Comparison of ENCODE assay signal across 8 cellular contexts in the genomic region with DNA sequence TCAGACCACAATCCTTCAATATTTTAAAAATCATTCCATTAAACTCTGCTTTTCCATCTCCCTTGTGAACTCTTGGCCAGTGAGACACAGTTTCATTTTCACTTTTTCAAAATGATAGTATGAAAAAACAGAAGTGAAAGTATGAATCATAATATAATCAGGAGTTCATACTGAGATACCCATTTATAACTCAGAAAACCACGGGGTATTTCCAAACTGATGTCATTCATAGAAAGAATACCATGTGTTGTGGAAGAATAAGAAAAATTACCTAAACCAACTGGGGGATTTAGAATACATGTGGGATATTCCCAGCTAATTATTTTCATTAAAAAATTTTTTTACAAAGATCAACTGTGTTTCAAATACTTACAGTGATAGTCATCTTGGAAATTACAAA.
DNase-seq lines count a peak whose midpoint lies in the region; ATAC-seq and TF ChIP-seq lines count a peak whose summit lies in the region.

No MANE protein-coding gene starts in this region.

- peak; percentile 64 for ATAC-seq in GM21381 (IDR thresholded peaks at IDR 0.05; ENCODE audit: unreplicated experiment)
- peak; percentile 45 for ATAC-seq in HG03575 (IDR thresholded peaks at IDR 0.05; ENCODE audit: extremely low read depth, insufficient number of reproducible peaks, low FRiP score, unreplicated experiment)
- peak; percentile 69 to 79 for ATAC-seq in activated naive CD4-positive, alpha-beta T cell treated with anti-CD3 and anti-CD28 coated beads, Interleukin-2, amount 50 U/mL, for 72 hours
- ATAC-seq in mucosa of descending colon = peak; percentile 59

- H3K27me3 ChIP-seq in endodermal cell (ENCODE audit: control insufficient read depth, insufficient read depth, low read length, poor library complexity, severe bottlenecking) = no peaks in the 10 kb centered on the region

- H3K27ac Mint-ChIP-seq in activated naive CD4-positive, alpha-beta T cell treated with anti-CD3 and anti-CD28 coated beads, Interleukin-2, amount 50 U/mL, for 72 hours = peak overlapping the region; percentile 93 to 97
- H3K27ac Mint-ChIP-seq in endodermal cell = no peak overlapping the region

- no peak overlapping the region for H3K27ac ChIP-seq in endodermal cell (ENCODE audit: low read depth, low read length)

- H3K9me3 Mint-ChIP-seq in activated naive CD4-positive, alpha-beta T cell treated with anti-CD3 and anti-CD28 coated beads, Interleukin-2, amount 50 U/mL, for 72 hours = peaks cover 0 to 8% of the 10 kb centered on the region in 2 donors
- H3K9me3 Mint-ChIP-seq in endodermal cell = no peaks in the 10 kb centered on the region

- peaks cover 0 to 26% of the 10 kb centered on the region in 2 donors for H3K36me3 Mint-ChIP-seq in activated naive CD4-positive, alpha-beta T cell treated with anti-CD3 and anti-CD28 coated beads, Interleukin-2, amount 50 U/mL, for 72 hours
- no peaks in the 10 kb centered on the region for H3K36me3 Mint-ChIP-seq in endodermal cell (ENCODE audit: low read depth)

- H3K27me3 Mint-ChIP-seq in endodermal cell (ENCODE audit: insufficient read depth) = peaks cover 2% of the 10 kb centered on the region

- TF ChIP-seq CTCF in mucosa of descending colon (IDR thresholded peaks at IDR 0.05) (no peak), endodermal cell (conservative IDR thresholded peaks at IDR 0.05) (no peak)

- H3K4me1 Mint-ChIP-seq in endodermal cell = no peaks in the 10 kb centered on the region

- H3K36me3 ChIP-seq in mucosa of descending colon (ENCODE audit: low read depth) = no peaks in the 10 kb centered on the region
- no peaks in the 10 kb centered on the region for H3K36me3 ChIP-seq in endodermal cell (ENCODE audit: control insufficient read depth, insufficient read depth, low read length)

- intact Hi-C loops in mucosa of descending colon (cut with DNase I, micrococcal nuclease) = no loop called here

- no peak overlapping the region for H3K4me3 ChIP-seq in mucosa of descending colon
- no peak overlapping the region for H3K4me3 ChIP-seq in endodermal cell (ENCODE audit: low read length)

- H3K9me3 ChIP-seq in mucosa of descending colon = no peaks in the 10 kb centered on the region
- H3K9me3 ChIP-seq in endodermal cell (ENCODE audit: control insufficient read depth, low read length) = no peaks in the 10 kb centered on the region

- DNase-seq in EH (ENCODE audit: low read depth) (peak; percentile 22), mucosa of descending colon (no peak), endodermal cell (no peak), HUDEP-2 (lab: John Stamatoyannopoulos, UW; ENCODE audit: unreplicated experiment in 76 of 76) (no peak), GM19238 (ENCODE audit: insufficient read length, low spot score) (no peak)
- no peak for DNase-seq in activated naive CD4-positive, alpha-beta T cell treated with anti-CD3 and anti-CD28 coated beads, Interleukin-2, amount 50 U/mL, for 72 hours (ENCODE audit: low spot score in 2 of 2)

- no peak overlapping the region for H3K9ac ChIP-seq in endodermal cell (ENCODE audit: extremely low read depth, low read length, poor library complexity, severe bottlenecking)

- WGBS in endodermal cell (ENCODE audit: insufficient coverage in 1 of 2, insufficient read length in 1 of 2), 2 experiments = 78% methylated on average over 1 of the region's 1 CpG; no CpG with 5 or more reads in 1 of the 2 experiments

- no peak overlapping the region for H3K4me3 Mint-ChIP-seq in endodermal cell

- H3K4me1 ChIP-seq in mucosa of descending colon (ENCODE audit: low read depth) = no peaks in the 10 kb centered on the region
- no peaks in the 10 kb centered on the region for H3K4me1 ChIP-seq in endodermal cell (ENCODE audit: control insufficient read depth, insufficient read depth, low read length)
